Comparison of ENCODE assay signal across 13 cellular contexts in the genomic region with DNA sequence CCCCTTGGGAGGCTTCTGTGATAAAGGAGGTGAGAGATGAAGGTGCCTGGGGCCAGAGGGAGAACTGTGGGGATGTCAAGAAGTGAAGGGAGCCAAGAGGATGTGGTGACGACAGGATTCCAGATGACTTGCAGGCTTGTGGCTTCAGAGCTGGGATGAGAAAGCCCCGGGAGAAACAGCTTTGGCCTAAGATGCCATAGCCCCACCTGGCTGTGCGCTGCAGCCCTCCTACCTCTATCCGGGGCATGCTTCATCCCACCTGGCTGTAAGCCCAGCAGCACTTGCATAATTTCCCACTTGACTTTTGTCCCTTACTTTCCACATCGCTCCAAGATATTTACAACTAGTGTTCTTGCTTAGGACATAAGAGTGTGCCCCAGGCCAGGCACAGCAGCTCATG. TPM values are rescaled to one million over a fixed set of nuclear protein-coding genes. Genes with fewer than 3 reads are reported as not detected.
DNase-seq lines count a peak whose midpoint lies in the region; ATAC-seq and TF ChIP-seq lines count a peak whose summit lies in the region.
"Had no signal": no experiment of that assay in that cellular context is flagged by ENCODE, and none has a peak within 500 bp of the region (broad histone marks: within the 10 kb centered on the region; RNA-seq: fewer than 3 reads in every experiment).

No MANE protein-coding gene starts in this region.

- H3K4me3 ChIP-seq in mammary epithelial cell (replicated peaks in 1 of 3; ENCODE audit: insufficient read depth in 1 of 3, low read depth in 2 of 3, low read length in 3 of 3) = no peak overlapping the region
- no peak overlapping the region for H3K4me3 ChIP-seq in left lung
- H3K4me3 ChIP-seq: dorsolateral prefrontal cortex, HAP-1 had no signal

- no TSS peak for BruUV-seq in mammary epithelial cell (replicated peaks; lab: Mats Ljungman, UMichigan)

- CTCF ChIA-PET in mammary epithelial cell (lab: Charles Lee; ENCODE audit: low non-redundant PET) = no interaction called here

- dilution Hi-C loops in mammary epithelial cell (cut with HindIII; ENCODE audit: low sequenced_read_pairs) = loop anchor here (5.0 kb wide), 1 partner anchor 89 kb away; no protein-coding TSS in a partner anchor

- H3K9me3 ChIP-seq in mammary epithelial cell (replicated peaks; ENCODE audit: insufficient read depth, low read length) (no peaks in the 10 kb centered on the region), left lung (no peaks in the 10 kb centered on the region)
- H3K9me3 ChIP-seq: HAP-1 had no signal

- H4K20me1 ChIP-seq in mammary epithelial cell (ENCODE audit: insufficient read depth, low read length) = no peaks in the 10 kb centered on the region

- peak overlapping the region; percentile 35 for H2AFZ ChIP-seq in mammary epithelial cell (ENCODE audit: low read depth, low read length)

- intact Hi-C loops in mammary epithelial cell (cut with micrococcal nuclease) (loop anchor here (2.0 to 5.0 kb wide), 3 partner anchors 29 to 74 kb away; partner anchors contain the start of gene GINS3), left lung (cut with DNase I) (no loop called here)

- DNase-seq in Caki2 (ENCODE audit: low read depth) (peak; percentile 43), M059J (ENCODE audit: low read depth) (peak; percentile 97), mammary epithelial cell (peak; percentile 88), left lung (peak in 1 of 2 donors; percentile 42), foreskin melanocyte (no peak), ACHN (no peak), T-helper 9 cell (no peak)
- DNase-seq: C1 segment of cervical spinal cord; NCI-H187; stimulated activated naive CD4-positive, alpha-beta T cell had no signal

- peak; percentile 75 for ATAC-seq in left lung
- ATAC-seq in GM19324 (IDR thresholded peaks at IDR 0.05; ENCODE audit: low FRiP score, unreplicated experiment) = no peak

- H3K4me1 ChIP-seq in mammary epithelial cell (ENCODE audit: insufficient read depth, low read length) = peaks cover 12% of the 10 kb centered on the region
- peaks cover 0 to 7% of the 10 kb centered on the region in 2 donors for H3K4me1 ChIP-seq in left lung
- H3K4me1 ChIP-seq: HAP-1 had no signal

- no peaks in the 10 kb centered on the region for H3K36me3 ChIP-seq in mammary epithelial cell (ENCODE audit: insufficient read depth, low read length)
- H3K36me3 ChIP-seq in left lung = no peaks in the 10 kb centered on the region
- H3K36me3 ChIP-seq: HAP-1 had no signal

- H3K27ac ChIP-seq in mammary epithelial cell (ENCODE audit: insufficient read depth, low read depth, low read length) (no peak overlapping the region), left lung (no peak overlapping the region)
- H3K27ac ChIP-seq: dorsolateral prefrontal cortex had no signal

- in situ Hi-C loops in Caki2 (cut with HindIII; ENCODE audit: low pct_unique_long_range_greater_than_20kb, low sequenced_read_pairs) (no loop called here), mammary epithelial cell (cut with MboI; ENCODE audit: low sequenced_read_pairs in 2 of 2) (no loop called here), ACHN (cut with HindIII; ENCODE audit: low pct_ligation_motif_present, low pct_unique_long_range_greater_than_20kb, low sequenced_read_pairs) (no loop called here)

- TF ChIP-seq CTCF in mammary epithelial cell (conservative IDR thresholded peaks at IDR 0.05 in 1 of 2, IDR thresholded peaks at IDR 0.05 in 1 of 2; ENCODE audit: extremely low read depth in 1 of 2, insufficient read depth in 1 of 2, low read depth in 1 of 2, low read length in 2 of 2) (peak in 1 of 2 donors; percentile 38), left lung (IDR thresholded peaks at IDR 0.05) (no peak)

- H3K27me3 ChIP-seq in mammary epithelial cell (ENCODE audit: insufficient read depth, low read length) = peaks cover 2% of the 10 kb centered on the region
- peaks cover 0 to 29% of the 10 kb centered on the region in 2 donors for H3K27me3 ChIP-seq in left lung
- H3K27me3 ChIP-seq: dorsolateral prefrontal cortex had no signal

- WGBS in mammary epithelial cell (ENCODE audit: low coverage, missing lambda C conversion rate) = 0% methylated on average over 3 of the region's 5 CpGs

- no peaks in the 10 kb centered on the region for H3K79me2 ChIP-seq in mammary epithelial cell (ENCODE audit: insufficient read depth, low read length)

- H3K4me2 ChIP-seq in mammary epithelial cell (ENCODE audit: insufficient read depth, low read depth, low read length) = no peak overlapping the region

- no peak overlapping the region for H3K9ac ChIP-seq in mammary epithelial cell (ENCODE audit: insufficient read depth, low read length)

RNA-seq across cellular contexts. Expression of gene GINS3, which starts 29.3 kb away (rescaled TPM):
- total RNA-seq in Caki2 (2014; rRNA removed; shearing (Covaris generic); ENCODE audit: low replicate concordance) = 8.2 and 17.2 TPM in 2 replicates
- 26.3 and 27.1 TPM in 2 replicates for total RNA-seq in M059J (2014; rRNA removed; shearing (Covaris generic))
- total RNA-seq in mammary epithelial cell (10 to 100 TPM in 1 of 2 donors, 1 to 10 TPM in 1; 3.3 to 15.1 TPM), left lung (1 to 10 TPM; 4.8 to 5.0 TPM)
- polyA plus RNA-seq in mammary epithelial cell = 17.9 TPM
- polyA minus RNA-seq in mammary epithelial cell = 22.7 TPM

Comparison
In these comparisons a context has a peak if more than half of its experiments do, and no peak if none do; other contexts are left out.
1. DNase-seq: peak in Caki2 (single experiment), M059J (single experiment) and mammary epithelial cell (single experiment); none in foreskin melanocyte (single experiment), ACHN (single experiment) and T-helper 9 cell (single experiment).